8 cellular contexts compared by ENCODE assay signal in the genomic region with DNA sequence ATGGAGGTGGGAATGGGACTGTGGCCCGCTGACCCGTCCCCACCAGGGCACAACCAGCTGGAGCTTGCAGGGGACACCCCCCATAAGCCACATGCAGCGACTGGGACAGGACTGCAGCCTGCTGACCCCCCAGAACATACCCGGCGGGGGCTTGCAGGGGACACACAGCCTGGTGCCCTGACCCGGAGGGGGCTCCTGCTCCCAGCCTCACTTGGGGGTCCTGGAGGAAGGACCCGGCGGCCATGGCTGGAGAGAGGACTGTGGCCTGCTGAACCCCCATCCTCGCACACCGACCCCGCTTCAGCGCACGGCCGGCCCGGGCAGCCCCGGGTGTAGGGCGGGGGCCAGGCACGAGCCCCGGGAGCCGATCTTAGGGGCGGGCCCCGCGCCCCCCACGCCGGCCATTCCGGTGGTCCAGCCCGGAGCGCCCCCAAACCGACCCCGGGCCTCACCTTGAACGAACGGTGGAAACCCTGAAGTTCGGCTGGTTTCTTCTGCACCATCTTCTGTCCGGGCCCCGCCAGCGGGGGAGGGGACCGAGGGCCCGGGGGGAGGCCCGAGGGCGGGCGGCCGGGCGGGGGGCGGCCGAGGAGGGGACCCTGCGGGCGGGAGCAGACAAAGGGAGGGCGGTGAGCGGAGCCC. TPM values are rescaled to one million over a fixed set of nuclear protein-coding genes. Genes with fewer than 3 reads are reported as not detected.
DNase-seq lines count a peak whose midpoint lies in the region; ATAC-seq and TF ChIP-seq lines count a peak whose summit lies in the region.

No MANE protein-coding gene starts in this region.

- DNase-seq in HCT116 (ENCODE audit: low read depth, low spot score): no peak
- no peak for DNase-seq in RWPE2 (ENCODE audit: low spot score)
- DNase-seq in esophagus muscularis mucosa (ENCODE audit: extremely low spot score): no peak
- peak; percentile 93 for DNase-seq in osteoblast (ENCODE audit: insufficient read length, low spot score, missing footprints)
- DNase-seq in central memory CD4-positive, alpha-beta T cell: no peak
- DNase-seq in LoVo (ENCODE audit: low spot score): no peak
- DNase-seq in NCI-H524 (lab: John Stamatoyannopoulos, UW): no peak

- H2AFZ ChIP-seq in HCT116 (ENCODE audit: low read depth, low read length, poor library complexity, severe bottlenecking) (no peak overlapping the region), osteoblast (ENCODE audit: low read length) (no peak overlapping the region)

- H3K9me3 ChIP-seq in DOHH2 (ENCODE audit: control insufficient read depth, insufficient read depth, low read length) (no peaks in the 10 kb centered on the region), HCT116 (ENCODE audit: control insufficient read depth in 1 of 2, insufficient read depth in 1 of 2, low read depth in 1 of 2, low read length in 2 of 2) (no peaks in the 10 kb centered on the region), RWPE2 (ENCODE audit: severe bottlenecking) (no peaks in the 10 kb centered on the region), esophagus muscularis mucosa (no peaks in the 10 kb centered on the region), osteoblast (ENCODE audit: low read depth, low read length) (no peaks in the 10 kb centered on the region)

- H3K79me2 ChIP-seq in DOHH2 (ENCODE audit: control insufficient read depth, low read length) (peaks cover 58% of the 10 kb centered on the region), HCT116 (ENCODE audit: insufficient read depth, low read length) (peaks cover 45% of the 10 kb centered on the region), osteoblast (ENCODE audit: insufficient read depth, low read length) (peaks cover 50% of the 10 kb centered on the region)

- intact Hi-C loops in HCT116 (cut with micrococcal nuclease) (no loop called here), esophagus muscularis mucosa (cut with DNase I) (no loop called here)

- H3K9me2 ChIP-seq in DOHH2 (replicated peaks; ENCODE audit: control insufficient read depth, low read length) (no peaks in the 10 kb centered on the region), HCT116 (ENCODE audit: insufficient read depth) (no peaks in the 10 kb centered on the region)

- peaks cover 53% of the 10 kb centered on the region for H3K36me3 ChIP-seq in DOHH2 (ENCODE audit: control insufficient read depth, low read length)
- peaks cover 5 to 9% of the 10 kb centered on the region in 2 experiments; a peak in 3 of 4 replicates for H3K36me3 ChIP-seq in HCT116 (ENCODE audit: control insufficient read depth in 1 of 2, insufficient read depth in 2 of 2, low read length in 2 of 2)
- H3K36me3 ChIP-seq in RWPE2 (ENCODE audit: low read depth): peaks cover 51% of the 10 kb centered on the region
- H3K36me3 ChIP-seq in esophagus muscularis mucosa: peaks cover 9 to 37% (median 25%) of the 10 kb centered on the region in 4 donors
- H3K36me3 ChIP-seq in osteoblast (ENCODE audit: insufficient read depth, low read length): peaks cover 14% of the 10 kb centered on the region

- H3K4me2 ChIP-seq in DOHH2 (ENCODE audit: low read length): peak overlapping the region; percentile 98
- peak overlapping the region; percentile 100 for H3K4me2 ChIP-seq in HCT116 (ENCODE audit: low read length)
- H3K4me2 ChIP-seq in osteoblast (ENCODE audit: insufficient read depth, low read length): peak overlapping the region; percentile 96

- BruUV-seq in HCT116 (replicated peaks; lab: Mats Ljungman, UMichigan): no TSS peak

- no peak for ATAC-seq in HCT116
- no peak for ATAC-seq in RWPE2 (ENCODE audit: low read depth)

- H3K4me1 ChIP-seq in DOHH2 (ENCODE audit: control insufficient read depth, low read length) (peaks cover 86% of the 10 kb centered on the region), HCT116 (ENCODE audit: control insufficient read depth in 1 of 2, insufficient read depth in 2 of 2, low read length in 2 of 2) (peaks cover 67 to 86% of the 10 kb centered on the region in 2 experiments), RWPE2 (ENCODE audit: insufficient read depth, poor library complexity, severe bottlenecking) (peaks cover 46% of the 10 kb centered on the region), esophagus muscularis mucosa (peaks cover 68 to 88% (median 83%) of the 10 kb centered on the region in 4 donors), osteoblast (ENCODE audit: insufficient read depth, low read length) (peaks cover 22% of the 10 kb centered on the region)

- no peak for TF ChIP-seq EP300 in esophagus muscularis mucosa (IDR thresholded peaks at IDR 0.05)

- H3K27ac ChIP-seq in DOHH2 (ENCODE audit: low read depth, low read length) (peak overlapping the region; percentile 85), HCT116 (ENCODE audit: low read depth, low read length) (peak overlapping the region; percentile 85), RWPE2 (ENCODE audit: poor library complexity, severe bottlenecking) (peak overlapping the region; percentile 83), esophagus muscularis mucosa (replicated peaks in 1 of 4) (peak overlapping the region; percentile 99 to 100 (median 100)), osteoblast (ENCODE audit: low read depth, low read length) (peak overlapping the region; percentile 58)

- H3F3A ChIP-seq in DOHH2 (ENCODE audit: control insufficient read depth, insufficient read depth): peaks cover 54% of the 10 kb centered on the region

- no peak for TF ChIP-seq RAD21 in HCT116 (IDR thresholded peaks at IDR 0.05; ENCODE audit: low read depth)

- 0% methylated on average over 3 of the region's 49 CpGs for WGBS in esophagus muscularis mucosa

- RAD21 ChIA-PET in HCT116 (lab: Charles Lee; ENCODE audit: low non-redundant PET in 1 of 2, low total read pairs in 2 of 2, uncharacterized antibody in 2 of 2, unreplicated experiment in 2 of 2): no interaction called here

- CTCF ChIA-PET in HCT116 (lab: Charles Lee): no interaction called here

- H3K27me3 ChIP-seq in DOHH2 (ENCODE audit: control insufficient read depth, low read length) (no peaks in the 10 kb centered on the region), HCT116 (ENCODE audit: insufficient read depth, low read length) (no peaks in the 10 kb centered on the region), RWPE2 (ENCODE audit: insufficient read depth, poor library complexity, severe bottlenecking) (no peaks in the 10 kb centered on the region), esophagus muscularis mucosa (no peaks in the 10 kb centered on the region), osteoblast (ENCODE audit: insufficient read depth, low read length) (no peaks in the 10 kb centered on the region)

- peak overlapping the region; percentile 90 for H3K9ac ChIP-seq in HCT116 (ENCODE audit: low read length)

- H4K20me1 ChIP-seq in DOHH2 (ENCODE audit: control insufficient read depth, insufficient read depth, low read depth, low read length) (peaks cover 47% of the 10 kb centered on the region), HCT116 (ENCODE audit: insufficient read depth) (peaks cover 5% of the 10 kb centered on the region; the same call in 1 of the 2 replicates), osteoblast (ENCODE audit: insufficient read depth, low read length) (peaks cover 51% of the 10 kb centered on the region)

- H3K4me3 ChIP-seq in DOHH2 (ENCODE audit: low read length): peak overlapping the region; percentile 99
- peak overlapping the region; percentile 92 for H3K4me3 ChIP-seq in HCT116 (replicated peaks in 1 of 2; ENCODE audit: low read depth in 1 of 2, low read length in 2 of 2)
- H3K4me3 ChIP-seq in RWPE2 (ENCODE audit: severe bottlenecking): peak overlapping the region; percentile 77
- H3K4me3 ChIP-seq in esophagus muscularis mucosa: peak overlapping the region; percentile 87 to 100 (median 97)
- H3K4me3 ChIP-seq in osteoblast (ENCODE audit: insufficient read depth, low read length): peak overlapping the region; percentile 86

- TF ChIP-seq POLR2A in HCT116 (IDR thresholded peaks at IDR 0.05; ENCODE audit: borderline replicate concordance, extremely low read depth, insufficient read depth, insufficient read length): no peak
- TF ChIP-seq POLR2A in esophagus muscularis mucosa (IDR thresholded peaks at IDR 0.05; ENCODE audit: low read depth): no peak

- no peak for TF ChIP-seq CTCF in DOHH2 (IDR thresholded peaks at IDR 0.05; ENCODE audit: low read depth, low read length, poor library complexity, severe bottlenecking)
- no peak for TF ChIP-seq CTCF in HCT116 (IDR thresholded peaks at IDR 0.05 in 2 of 3, conservative IDR thresholded peaks at IDR 0.05 in 1 of 3; ENCODE audit: borderline replicate concordance in 1 of 3, insufficient read depth in 1 of 3, low read depth in 2 of 3, low read length in 2 of 3)
- TF ChIP-seq CTCF in RWPE2 (IDR thresholded peaks at IDR 0.05; ENCODE audit: poor library complexity, severe bottlenecking): no peak
- no peak for TF ChIP-seq CTCF in esophagus muscularis mucosa (IDR thresholded peaks at IDR 0.05)
- TF ChIP-seq CTCF in osteoblast (IDR thresholded peaks at IDR 0.05; ENCODE audit: extremely low read depth, low read depth, low read length): no peak

- POLR2A ChIA-PET in HCT116 (lab: Charles Lee): interaction anchor here (4.3 kb wide), 1 partner anchor 9 kb away, joined by 17 read pairs; no protein-coding TSS in a partner anchor

TF ChIP-seq in HCT116, 20 proteins besides CTCF, POLR2A, EP300 and RAD21 (continues in another document):
- TF ChIP-seq CBX3 (IDR thresholded peaks at IDR 0.05; ENCODE audit: low read depth) (no peak), EZH2phosphoT487 (IDR thresholded peaks at IDR 0.05; ENCODE audit: borderline replicate concordance) (no peak), MAX (IDR thresholded peaks at IDR 0.05) (no peak), EZH2 (IDR thresholded peaks at IDR 0.05) (no peak), SRF (IDR thresholded peaks at IDR 0.05; ENCODE audit: low read depth) (no peak)

RNA-seq across cellular contexts. Expression of gene MKNK2, which starts 0.6 kb away (rescaled TPM):
- 271 TPM for total RNA-seq in HCT116 (2021; ENCODE audit: unreplicated experiment)
- 225 and 297 TPM in 2 replicates for polyA plus RNA-seq in HCT116 (2012)
- 100 to 1,000 TPM; 113 to 267 (median 193) TPM for total RNA-seq in esophagus muscularis mucosa
- 82.5 and 84.6 TPM in 2 replicates for total RNA-seq in osteoblast

RNA-seq across cellular contexts. Expression of gene BTBD2, which starts 35.0 kb away (rescaled TPM):
- total RNA-seq in HCT116 (2021; ENCODE audit: unreplicated experiment) (112 TPM), esophagus muscularis mucosa (100 to 1,000 TPM in 1 of 4 donors, 10 to 100 TPM in 3; 52.8 to 137 (median 77.1) TPM), osteoblast (57.5 and 57.8 TPM in 2 replicates)
- polyA plus RNA-seq in HCT116 (2012): 136 and 158 TPM in 2 replicates

RNA-seq across cellular contexts. Expression of gene MOB3A, which starts 45.7 kb away (rescaled TPM):
- total RNA-seq in HCT116 (2021; ENCODE audit: unreplicated experiment): 32.1 TPM
- polyA plus RNA-seq in HCT116 (2012): 39.3 and 39.8 TPM in 2 replicates
- 10 to 100 TPM; 43.6 to 85.2 (median 56.3) TPM for total RNA-seq in esophagus muscularis mucosa
- 34.0 and 35.1 TPM in 2 replicates for total RNA-seq in osteoblast

RNA-seq across cellular contexts. Expression of gene IZUMO4, which starts 46.2 kb away (rescaled TPM):
- total RNA-seq in HCT116 (2021; ENCODE audit: unreplicated experiment) (6.1 TPM), esophagus muscularis mucosa (1 to 10 TPM; 1.9 to 6.0 (median 3.9) TPM), osteoblast (0.36 and 2.4 TPM in 2 replicates)
- 6.7 and 12.8 TPM in 2 replicates for polyA plus RNA-seq in HCT116 (2012)
